13 cellular contexts compared by ENCODE assay signal in genomic region chr16:53910990-53911389, GRCh38.
DNase-seq lines count a peak whose midpoint lies in the region; ATAC-seq and TF ChIP-seq lines count a peak whose summit lies in the region.
"Had no signal": no experiment of that assay in that cellular context is flagged by ENCODE, and none has a peak within 500 bp of the region (broad histone marks: within the 10 kb centered on the region; RNA-seq: fewer than 3 reads in every experiment).

No MANE protein-coding gene starts in this region.

- TF ChIP-seq POLR2A in IMR-90 (IDR thresholded peaks at IDR 0.05; ENCODE audit: low read depth, low read length) (no peak), thyroid gland (IDR thresholded peaks at IDR 0.05) (no peak)

- peak overlapping the region; percentile 15 for H3K4ac ChIP-seq in IMR-90 (ENCODE audit: low read depth, low read length)

- POLR2A ChIA-PET in IMR-90 (lab: Charles Lee; ENCODE audit: unreplicated experiment), result no interaction called here

- TF ChIP-seq CTCF in IMR-90 (conservative IDR thresholded peaks at IDR 0.05; ENCODE audit: low read depth, low read length), result no peak
- TF ChIP-seq CTCF in thyroid gland (IDR thresholded peaks at IDR 0.05), result no peak

- peak overlapping the region; percentile 29; the same call in 1 of the 2 replicates for H3K14ac ChIP-seq in IMR-90 (replicated peaks; ENCODE audit: low read depth, low read length)

- dilution Hi-C loops in IMR-90 (cut with HindIII; ENCODE audit: low sequenced_read_pairs, unreplicated experiment), result no loop called here

- H4K8ac ChIP-seq in IMR-90 (ENCODE audit: low read depth in 2 of 2, low read length in 2 of 2), result no peak overlapping the region

- H3K4me3 ChIP-seq in IMR-90 (ENCODE audit: insufficient read depth, low read depth, low read length), result no peak overlapping the region
- H3K4me3 ChIP-seq in right cardiac atrium (ENCODE audit: low read length), result no peak overlapping the region
- no peak overlapping the region for H3K4me3 ChIP-seq in thyroid gland (replicated peaks in 1 of 3)
- H3K4me3 ChIP-seq: HAP-1 had no signal

- peak overlapping the region; percentile 24; the same call in 1 of the 2 replicates for H3K23ac ChIP-seq in IMR-90 (ENCODE audit: low read depth, low read length)

- no peak overlapping the region for H2BK120ac ChIP-seq in IMR-90 (ENCODE audit: low read depth, low read length)

- peaks cover 17% of the 10 kb centered on the region for H3K9me1 ChIP-seq in IMR-90 (ENCODE audit: insufficient read depth, low read length)

- WGBS in IMR-90 (ENCODE audit: extremely low coverage in 2 of 2, insufficient read length in 1 of 2), 2 experiments, result 98% methylated on average over 5 of the region's 7 CpGs; no CpG with 5 or more reads in 1 of the 2 experiments
- 77% methylated on average over 7 of the region's 7 CpGs for WGBS in right cardiac atrium
- 34 to 50% methylated on average over 7 of the region's 7 CpGs for WGBS in thyroid gland, 2 donors

- no peak overlapping the region for H3K9ac ChIP-seq in IMR-90 (ENCODE audit: low read depth, low read length)

- H3K9me3 ChIP-seq in IMR-90 (ENCODE audit: control insufficient read depth, insufficient read depth, low read length) (no peaks in the 10 kb centered on the region), right cardiac atrium (ENCODE audit: control insufficient read depth, low read length) (no peaks in the 10 kb centered on the region), thyroid gland (no peaks in the 10 kb centered on the region)
- H3K9me3 ChIP-seq: HAP-1 had no signal

- CTCF ChIA-PET in IMR-90 (lab: Yijun Ruan, JAX), result no interaction called here

- no peak overlapping the region for H2AFZ ChIP-seq in IMR-90 (replicated peaks; ENCODE audit: low read length, poor library complexity)

- no peak for ATAC-seq in IMR-90 (ENCODE audit: low read depth)
- peak; percentile 63 to 68 for ATAC-seq in right cardiac atrium
- ATAC-seq in HG03139 (IDR thresholded peaks at IDR 0.05; ENCODE audit: unreplicated experiment), result no peak

- H2BK5ac ChIP-seq in IMR-90 (ENCODE audit: low read depth, low read length, poor library complexity, severe bottlenecking), result no peak overlapping the region

- H3K27me3 ChIP-seq in IMR-90 (ENCODE audit: control insufficient read depth, insufficient read depth, low read length) (no peaks in the 10 kb centered on the region), right cardiac atrium (ENCODE audit: control insufficient read depth, insufficient read depth) (no peaks in the 10 kb centered on the region), thyroid gland (no peaks in the 10 kb centered on the region)

- intact Hi-C loops in IMR-90 (cut with micrococcal nuclease) (no loop called here), right cardiac atrium (cut with DNase I) (no loop called here), thyroid gland (cut with DNase I) (no loop called here)

- no peak overlapping the region; the same call in 1 of the 2 replicates for H4K91ac ChIP-seq in IMR-90 (ENCODE audit: insufficient read depth, low read depth, low read length)

- H3K4me1 ChIP-seq in IMR-90 (ENCODE audit: control insufficient read depth, insufficient read depth, low read length), result peaks cover 15% of the 10 kb centered on the region
- H3K4me1 ChIP-seq in right cardiac atrium (ENCODE audit: control insufficient read depth, insufficient read depth, low read length), result peaks cover 7% of the 10 kb centered on the region
- peaks cover 28 to 63% of the 10 kb centered on the region in 2 donors for H3K4me1 ChIP-seq in thyroid gland

- DNase-seq in IMR-90, result no peak
- DNase-seq in amniotic epithelial cell (ENCODE audit: low read depth), result peak; percentile 71
- DNase-seq in right cardiac atrium, result no peak
- peak; percentile 71 to 75 for DNase-seq in thyroid gland
- DNase-seq in SW480 (ENCODE audit: low spot score), result no peak
- DNase-seq in DMS153 (lab: John Stamatoyannopoulos, UW), result no peak
- DNase-seq: GDM1, KG1, NCI-H187, NCI-H2107, NCI-H524 treated with DMSO at 0.1 percent for 48 hours had no signal

- H3K18ac ChIP-seq in IMR-90 (ENCODE audit: low read depth, low read length), result no peak overlapping the region; the same call in 1 of the 2 replicates

- in situ Hi-C loops in IMR-90 (cut with MboI; ENCODE audit: low sequenced_read_pairs), result no loop called here

- H3K36me3 ChIP-seq in IMR-90 (ENCODE audit: control insufficient read depth, insufficient read depth, low read length) (no peaks in the 10 kb centered on the region), thyroid gland (no peaks in the 10 kb centered on the region)
- H3K36me3 ChIP-seq: HAP-1 had no signal

- no TSS peak for BruUV-seq in IMR-90 (replicated peaks; lab: Mats Ljungman, UMichigan)

- H4K5ac ChIP-seq in IMR-90 (ENCODE audit: low read depth, low read length), result no peak overlapping the region

- H3K27ac ChIP-seq in IMR-90 (ENCODE audit: insufficient read depth, low read length), result no peak overlapping the region
- H3K27ac ChIP-seq in right cardiac atrium (ENCODE audit: low read length), result peak overlapping the region; percentile 51
- peak overlapping the region; percentile 57 to 62 (median 61) for H3K27ac ChIP-seq in thyroid gland

- peak overlapping the region; percentile 20; the same call in 1 of the 3 replicates for H2BK15ac ChIP-seq in IMR-90 (ENCODE audit: low read depth, low read length)

- TF ChIP-seq RAD21 in IMR-90 (IDR thresholded peaks at IDR 0.05; ENCODE audit: low read length), result no peak

- peaks cover 13 to 24% of the 10 kb centered on the region in 2 experiments; a peak in 3 of 4 replicates for H3K79me1 ChIP-seq in IMR-90 (ENCODE audit: low read depth in 1 of 2, low read length in 2 of 2)

- H3K56ac ChIP-seq in IMR-90 (ENCODE audit: extremely low read depth, insufficient read depth, low read length), result no peak overlapping the region

- H2AK5ac ChIP-seq in IMR-90 (ENCODE audit: low read depth, low read length), result peak overlapping the region; percentile 29; the same call in 1 of the 2 replicates

- peaks cover 3% of the 10 kb centered on the region; the same call in 1 of the 2 replicates for H4K20me1 ChIP-seq in IMR-90 (ENCODE audit: insufficient read depth, low read length)

- H2BK20ac ChIP-seq in IMR-90 (ENCODE audit: low read depth, low read length), result no peak overlapping the region

- no peak overlapping the region for H3K4me2 ChIP-seq in IMR-90 (ENCODE audit: low read depth, low read length)

- no peak overlapping the region for H2AK9ac ChIP-seq in IMR-90 (replicated peaks; ENCODE audit: low read depth, low read length, poor library complexity)

TF ChIP-seq in IMR-90, 13 proteins besides CTCF, POLR2A, EP300 and RAD21:
- no peak for TF ChIP-seq RCOR1 (IDR thresholded peaks at IDR 0.05; ENCODE audit: insufficient replicate concordance, low read length)
- no peak for TF ChIP-seq CHD1 (IDR thresholded peaks at IDR 0.05; ENCODE audit: low read depth, low read length)
- TF ChIP-seq USF2 (IDR thresholded peaks at IDR 0.05; ENCODE audit: low read depth, low read length), result no peak
- TF ChIP-seq MXI1 (IDR thresholded peaks at IDR 0.05; ENCODE audit: borderline replicate concordance, low read depth, low read length), result no peak
- no peak for TF ChIP-seq CEBPB (IDR thresholded peaks at IDR 0.05; ENCODE audit: low read depth, low read length)
- no peak for TF ChIP-seq RFX5 (IDR thresholded peaks at IDR 0.05; ENCODE audit: low read depth, low read length)
- TF ChIP-seq MAFK (IDR thresholded peaks at IDR 0.05; ENCODE audit: low read depth, low read length), result no peak
- no peak for TF ChIP-seq SMC3 (IDR thresholded peaks at IDR 0.05; ENCODE audit: low read depth, low read length)
- TF ChIP-seq BHLHE40 (IDR thresholded peaks at IDR 0.05; ENCODE audit: low read depth, low read length), result no peak
- TF ChIP-seq MAZ (IDR thresholded peaks at IDR 0.05; ENCODE audit: borderline replicate concordance, low read depth, low read length), result no peak
- TF ChIP-seq, protein P1, sequence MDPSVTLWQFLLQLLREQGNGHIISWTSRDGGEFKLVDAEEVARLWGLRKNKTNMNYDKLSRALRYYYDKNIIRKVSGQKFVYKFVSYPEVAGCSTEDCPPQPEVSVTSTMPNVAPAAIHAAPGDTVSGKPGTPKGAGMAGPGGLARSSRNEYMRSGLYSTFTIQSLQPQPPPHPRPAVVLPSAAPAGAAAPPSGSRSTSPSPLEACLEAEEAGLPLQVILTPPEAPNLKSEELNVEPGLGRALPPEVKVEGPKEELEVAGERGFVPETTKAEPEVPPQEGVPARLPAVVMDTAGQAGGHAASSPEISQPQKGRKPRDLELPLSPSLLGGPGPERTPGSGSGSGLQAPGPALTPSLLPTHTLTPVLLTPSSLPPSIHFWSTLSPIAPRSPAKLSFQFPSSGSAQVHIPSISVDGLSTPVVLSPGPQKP (IDR thresholded peaks at IDR 0.05; ENCODE audit: borderline replicate concordance, low read depth, low read length), result no peak
- no peak for TF ChIP-seq FOS (IDR thresholded peaks at IDR 0.05; ENCODE audit: low read depth, low read length)
- TF ChIP-seq NFE2L2 (IDR thresholded peaks at IDR 0.05; ENCODE audit: low read depth, low read length), result no peak
TF ChIP-seq in IMR-90: peak in this region for 0.

Comparison
In these comparisons a context has a peak if more than half of its experiments do, and no peak if none do; other contexts are left out.
1. ATAC-seq: peak in right cardiac atrium (2 of 2); none in IMR-90 (single experiment) and HG03139 (single experiment).
2. DNase-seq: peak in amniotic epithelial cell (single experiment) and thyroid gland (2 of 2); none in IMR-90 (single experiment), right cardiac atrium (0 of 3), SW480 (single experiment) and DMS153 (single experiment).